ENCODE assay signal across 25 cellular contexts in genomic region chr3:76552653-76553052, GRCh38.
"Had no signal": no experiment of that assay in that cellular context is flagged by ENCODE, and none has a peak within 500 bp of the region (broad histone marks: within the 10 kb centered on the region; RNA-seq: fewer than 3 reads in every experiment).

No MANE protein-coding gene starts in this region.

- H3K4me2 ChIP-seq: neural progenitor cell had no signal

- H3K27ac ChIP-seq: coronary artery, esophagus muscularis mucosa, gastrocnemius medialis, left lung, neural progenitor cell, prostate gland, sigmoid colon, testis, tibial artery had no signal

- H3K27ac Mint-ChIP-seq: mesothelial cell of epicardium; naive B cell; nephron; neural progenitor cell; stimulated activated effector memory CD8-positive, alpha-beta T cell treated with anti-CD3 and anti-CD28 coated beads, Interleukin-12 subunit alpha, Interleukin-12 subunit beta, amount 100 ng/mL, for 72 hours; type B pancreatic cell had no signal

- H3K4me3 ChIP-seq: coronary artery, esophagus muscularis mucosa, gastrocnemius medialis, left lung, mucosa of descending colon, neural progenitor cell, prostate gland, sigmoid colon, testis, tibial artery had no signal

- H3K4me1 ChIP-seq: esophagus muscularis mucosa, gastrocnemius medialis, left lung, neural progenitor cell, prostate gland, sigmoid colon, testis had no signal

- H3K4me3 Mint-ChIP-seq: mesothelial cell of epicardium; naive B cell; nephron; neural progenitor cell; stimulated activated effector memory CD8-positive, alpha-beta T cell treated with anti-CD3 and anti-CD28 coated beads, Interleukin-12 subunit alpha, Interleukin-12 subunit beta, amount 100 ng/mL, for 72 hours; type B pancreatic cell had no signal

- H3K27me3 Mint-ChIP-seq: naive B cell had no signal

- H3K36me3 ChIP-seq: esophagus muscularis mucosa, gastrocnemius medialis, left lung, neural progenitor cell, prostate gland, sigmoid colon, tibial artery had no signal

- H3K4me1 Mint-ChIP-seq: naive B cell; neural progenitor cell; stimulated activated effector memory CD8-positive, alpha-beta T cell treated with anti-CD3 and anti-CD28 coated beads, Interleukin-12 subunit alpha, Interleukin-12 subunit beta, amount 100 ng/mL, for 72 hours had no signal

- H2AFZ ChIP-seq: neural progenitor cell had no signal

- H3K9me3 Mint-ChIP-seq: mesothelial cell of epicardium, nephron, neural progenitor cell, type B pancreatic cell had no signal

- H3K9ac ChIP-seq: neural progenitor cell had no signal

- H3K27me3 ChIP-seq: esophagus muscularis mucosa, gastrocnemius medialis, left lung, neural progenitor cell, sigmoid colon, testis, tibial artery had no signal

- H3K9me3 ChIP-seq: esophagus muscularis mucosa, gastrocnemius medialis, mucosa of descending colon, prostate gland, sigmoid colon, testis, tibial artery had no signal

- DNase-seq: dermis blood vessel endothelial cell; effector memory CD4-positive, alpha-beta T cell; gastrocnemius medialis; head of caudate nucleus; kidney; left lung; mesenchymal stem cell; mucosa of descending colon; naive B cell; right cardiac atrium; sigmoid colon; stimulated activated CD4-positive, alpha-beta T cell treated with anti-CD3 and anti-CD28 coated beads, Interleukin-2, amount 100 ng/mL, for 24 hours; stimulated activated CD4-positive, alpha-beta T cell treated with anti-CD3 and anti-CD28 coated beads, Interleukin-4, amount 100 ng/mL, for 24 hours; stimulated activated naive CD4-positive, alpha-beta T cell treated with Interleukin-2 at 50 U/mL for 16 hours; substantia nigra; testis; tibial artery had no signal

- ATAC-seq: gastrocnemius medialis; left lung; mucosa of descending colon; right cardiac atrium; stimulated activated effector memory CD8-positive, alpha-beta T cell treated with anti-CD3 and anti-CD28 coated beads, Interleukin-12 subunit alpha, Interleukin-12 subunit beta, amount 100 ng/mL, for 72 hours had no signal
